In genomic region chr5:146052780-146053179, GRCh38 we compare ENCODE assay signal across 1 cellular context.
TF ChIP-seq lines count a peak whose summit lies in the region.

No MANE protein-coding gene starts in this region.

TF ChIP-seq in HCT116, 20 proteins besides CTCF, POLR2A, EP300 and RAD21 (continued from another document):
- no peak for TF ChIP-seq ATF3 (IDR thresholded peaks at IDR 0.05)
- no peak for TF ChIP-seq POLR2AphosphoS5 (IDR thresholded peaks at IDR 0.05; ENCODE audit: low read depth, low read length)
- TF ChIP-seq EZH2phosphoT487 (IDR thresholded peaks at IDR 0.05; ENCODE audit: borderline replicate concordance), result no peak
